10 cellular contexts compared by ENCODE assay signal in the genomic region with DNA sequence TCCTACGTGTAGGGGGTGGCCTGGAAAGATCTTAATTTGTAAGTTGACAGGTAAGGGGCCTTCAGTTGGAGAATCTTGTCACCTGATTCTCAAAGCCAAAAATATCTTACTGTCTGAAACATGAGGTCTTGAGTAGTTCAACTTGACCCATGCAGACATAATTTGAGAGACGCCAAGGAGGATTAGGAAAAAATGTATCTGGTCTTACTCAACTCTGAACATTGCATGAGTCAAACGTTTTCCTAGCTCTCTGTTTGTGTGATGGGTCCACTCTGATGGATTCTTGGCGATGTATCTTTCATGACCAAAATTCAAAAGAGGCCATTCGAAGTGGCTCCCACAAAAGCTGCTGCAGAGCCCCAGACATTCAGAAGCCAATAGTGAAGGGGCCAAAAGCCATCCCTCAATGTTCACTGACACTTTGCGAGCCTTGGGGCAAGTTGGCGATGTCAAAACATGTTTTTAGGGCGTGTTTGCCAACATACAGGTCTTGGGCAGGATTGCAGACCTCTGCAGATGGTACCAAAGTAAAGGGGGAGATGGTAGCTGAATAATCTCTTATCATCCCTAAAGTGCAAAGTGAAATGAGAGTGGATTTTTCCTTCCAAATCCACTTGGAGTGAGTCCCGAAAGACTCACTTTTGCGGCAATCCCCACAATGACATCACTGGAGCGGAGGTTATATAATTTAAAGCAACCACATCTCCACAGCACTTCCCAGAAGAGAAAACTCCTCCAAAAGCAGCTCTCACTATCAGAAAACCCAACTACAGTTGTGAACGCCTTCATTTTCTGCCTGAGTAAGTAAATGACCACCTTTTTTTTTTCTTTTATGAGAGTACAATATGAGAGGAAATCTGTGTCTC. TPM values are rescaled to one million over a fixed set of nuclear protein-coding genes. Genes with fewer than 3 reads are reported as not detected.
DNase-seq lines count a peak whose midpoint lies in the region; TF ChIP-seq lines count a peak whose summit lies in the region.
"Had no signal": no experiment of that assay in that cellular context is flagged by ENCODE, and none has a peak within 500 bp of the region (broad histone marks: within the 10 kb centered on the region; RNA-seq: fewer than 3 reads in every experiment).

Gene BDKRB1 (plus strand): TSS at position 710 of the 866 bp plus-strand sequence. CDS start 7,473 bp downstream, outside the sequence.

- no peaks in the 10 kb centered on the region for H3K36me3 ChIP-seq in HAP-1 (replicated peaks)

- no peaks in the 10 kb centered on the region for H3K9me3 ChIP-seq in HAP-1

- TF ChIP-seq CTCF in RWPE1 (conservative IDR thresholded peaks at IDR 0.05; ENCODE audit: low read depth) (no peak), fibroblast of mammary gland (conservative IDR thresholded peaks at IDR 0.05; ENCODE audit: control insufficient read depth, insufficient read depth, low read depth, low read length) (no peak), retinal pigment epithelial cell (conservative IDR thresholded peaks at IDR 0.05; ENCODE audit: low read depth, low read length) (no peak)

- DNase-seq in Daoy (ENCODE audit: low read depth) (peak; percentile 60), RWPE1 (ENCODE audit: low spot score) (peak; percentile 67), fibroblast of mammary gland (ENCODE audit: low read depth) (peak; percentile 94), retinal pigment epithelial cell (ENCODE audit: low read depth) (peak; percentile 56), SIG-M5 (lab: John Stamatoyannopoulos, UW) (no peak), DMS153 (lab: John Stamatoyannopoulos, UW) (no peak), T-helper 2 cell (no peak), HAP-1 (ENCODE audit: low spot score in 2 of 2) (no peak)
- DNase-seq: CD4-positive, alpha-beta memory T cell; NCI-H1048 had no signal

- H3K4me3 ChIP-seq in fibroblast of mammary gland (ENCODE audit: control insufficient read depth, low read depth, low read length) = peak within 1 kb of the TSS; percentile 34
- no peak within 1 kb of the TSS for H3K4me3 ChIP-seq in retinal pigment epithelial cell (ENCODE audit: low read length)
- H3K4me3 ChIP-seq in HAP-1 = no peak within 1 kb of the TSS

- in situ Hi-C loops in HAP-1 (cut with MboI; ENCODE audit: low sequenced_read_pairs) = loop anchor here (25.0 kb wide), 1 partner anchor 693 kb away; no protein-coding TSS in a partner anchor

- peak within 1 kb of the TSS; percentile 96 for H3K27ac ChIP-seq in RWPE1

- no peaks in the 10 kb centered on the region for H3K4me1 ChIP-seq in HAP-1

- peaks cover 17% of the 10 kb centered on the region for H3K27me3 ChIP-seq in HAP-1 (ENCODE audit: low read depth)

- CTCF ChIA-PET in RWPE1 (lab: Yijun Ruan, JAX) = interaction anchor here (0.6 to 1.4 kb wide), 3 partner anchors 10 to 20 kb away, joined by 3 to 10 read pairs (median 5); no protein-coding TSS in a partner anchor

- POLR2A ChIA-PET in RWPE1 (lab: Yijun Ruan, JAX; ENCODE audit: low non-redundant PET) = no interaction called here

RNA-seq across cellular contexts. Expression of gene BDKRB1, which starts in this region (rescaled TPM):
- total RNA-seq in Daoy (2014; rRNA removed; shearing (Covaris generic)) = 0.97 and 1.5 TPM in 2 replicates
- total RNA-seq: CD4-positive, alpha-beta memory T cell had no signal

Comparison
In these comparisons a context has a peak if more than half of its experiments do, and no peak if none do; other contexts are left out.
1. DNase-seq: peak in Daoy (single experiment), RWPE1 (single experiment), fibroblast of mammary gland (single experiment) and retinal pigment epithelial cell (single experiment); none in SIG-M5 (single experiment), DMS153 (single experiment), T-helper 2 cell (0 of 5) and HAP-1 (0 of 2).